8 cellular contexts compared by ENCODE assay signal in the genomic region with DNA sequence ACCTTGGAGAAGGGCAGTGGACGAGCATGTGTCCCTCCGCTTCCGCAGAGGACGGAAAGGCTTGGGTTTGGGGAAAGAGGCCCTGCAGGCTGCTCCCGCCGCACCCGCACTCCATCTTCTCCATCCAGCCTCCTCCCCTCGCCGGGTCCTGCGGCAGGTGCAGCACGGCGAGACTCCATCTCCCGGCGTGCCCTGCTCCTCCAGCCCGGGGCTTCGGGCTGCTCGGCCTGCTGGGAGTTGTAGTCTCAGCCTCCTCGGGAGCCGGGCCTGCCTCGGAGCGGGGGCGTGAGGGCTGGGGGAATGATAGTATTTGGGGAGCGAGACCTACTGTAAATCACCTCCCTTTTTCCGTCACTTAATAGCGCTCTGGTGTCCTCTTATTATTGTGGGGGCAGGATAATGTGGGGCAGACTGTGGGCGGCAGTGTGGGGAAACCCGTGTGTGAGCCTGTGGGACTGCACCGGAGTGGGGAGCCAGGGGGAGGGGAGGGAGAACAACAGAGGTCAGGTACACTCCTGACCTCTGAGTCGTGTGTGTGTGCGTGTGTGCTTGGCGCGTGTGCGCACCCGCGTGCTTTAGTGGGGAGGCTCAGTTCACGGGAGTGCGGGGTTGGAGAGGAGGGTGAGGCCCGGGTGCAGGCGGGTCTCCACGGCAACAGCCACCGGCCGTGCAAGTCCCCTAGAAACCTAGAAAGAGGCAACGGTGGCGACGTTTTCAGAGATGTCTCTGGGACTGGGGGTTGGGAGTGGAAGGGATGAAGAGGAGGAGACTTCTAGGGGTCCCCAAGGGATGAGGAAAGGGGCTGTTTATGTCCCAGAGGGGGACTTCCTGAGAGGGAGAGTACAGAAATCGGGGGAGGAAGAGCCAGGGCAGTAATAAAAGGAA. TPM values are rescaled to one million over a fixed set of nuclear protein-coding genes. Genes with fewer than 3 reads are reported as not detected.
DNase-seq lines count a peak whose midpoint lies in the region; ATAC-seq, FAIRE-seq and TF ChIP-seq lines count a peak whose summit lies in the region.

No MANE protein-coding gene starts in this region.

- no peak for TF ChIP-seq CTCF in WI38 (IDR thresholded peaks at IDR 0.05; ENCODE audit: low read depth, low read length)
- no peak for TF ChIP-seq CTCF in bronchial epithelial cell (IDR thresholded peaks at IDR 0.05; ENCODE audit: insufficient read depth, low read length, severe bottlenecking)
- peak in 4 of 11 experiments; percentile 4 to 15 (median 10) for TF ChIP-seq CTCF in spleen (IDR thresholded peaks at IDR 0.05 in 8 of 11, conservative IDR thresholded peaks at IDR 0.05 in 3 of 11)

- H3K36me3 ChIP-seq in bronchial epithelial cell (ENCODE audit: control insufficient read depth, insufficient read depth, low read length) (no peaks in the 10 kb centered on the region), spleen (no peaks in the 10 kb centered on the region)

- DNase-seq in NCI-H2029 treated with DMSO at 0.1 percent for 48 hours (lab: John Stamatoyannopoulos, UW) = peak; percentile 84
- DNase-seq in bronchial epithelial cell (ENCODE audit: low read depth) = peak; percentile 28
- peak; percentile 80 for DNase-seq in inferior parietal cortex (ENCODE audit: extremely low spot score)
- DNase-seq in spleen = peak; percentile 97
- DNase-seq in dedifferentiated amniotic fluid mesenchymal stem cell (ENCODE audit: extremely low spot score) = no peak

- WGBS in spleen, 5 donors = 1 to 2% (median 1%) methylated on average over 25 to 46 of the region's 46 CpGs

- peak overlapping the region in 5 of 8 donors; percentile 32 to 78 (median 51) for H3K27ac ChIP-seq in spleen

- intact Hi-C loops in spleen (cut with DNase I; ENCODE audit: low total_unique reads) = no loop called here

- H3K4me3 ChIP-seq in WI38 (ENCODE audit: low read depth, low read length) = peak overlapping the region; percentile 47
- H3K4me3 ChIP-seq in bronchial epithelial cell (ENCODE audit: low read depth, low read length) = peak overlapping the region; percentile 12
- peak overlapping the region; percentile 67 to 95 (median 76) for H3K4me3 ChIP-seq in spleen

- FAIRE-seq in bronchial epithelial cell (lab: Jason Lieb, UNC) = no peak

- ATAC-seq in GM18505 (IDR thresholded peaks at IDR 0.05; ENCODE audit: unreplicated experiment) (peak; percentile 77), HG02885 (IDR thresholded peaks at IDR 0.05; ENCODE audit: poor library complexity, unreplicated experiment) (peak; percentile 92)

- no peaks in the 10 kb centered on the region for H3K9me3 ChIP-seq in spleen

- TF ChIP-seq POLR2A in GM18505 (IDR thresholded peaks at IDR 0.05; ENCODE audit: borderline replicate concordance, extremely low read depth, insufficient read depth, insufficient read length) (no peak), spleen (IDR thresholded peaks at IDR 0.05) (no peak)

- H3K4me1 ChIP-seq in spleen = peaks cover 4 to 29% (median 17%) of the 10 kb centered on the region in 6 donors

- H3K27me3 ChIP-seq in bronchial epithelial cell (ENCODE audit: control insufficient read depth, insufficient read depth, low read length) (peaks cover 43% of the 10 kb centered on the region), spleen (replicated peaks in 1 of 7) (peaks cover 0 to 79% (median 33%) of the 10 kb centered on the region in 7 donors)

RNA-seq across cellular contexts. Expression of a gene that starts 4.1 kb away (rescaled TPM):
- not detected in 2 replicates for total RNA-seq in bronchial epithelial cell
- under 1 TPM in 6 of 7 donors, not detected in 1; 0.07 to 0.32 (median 0.11) TPM for total RNA-seq in spleen
- polyA plus RNA-seq in spleen = under 1 TPM; 0.05 to 0.19 (median 0.07) TPM

RNA-seq across cellular contexts. Expression of a gene that starts 18.1 kb away (rescaled TPM):
- total RNA-seq in bronchial epithelial cell (59.8 and 75.4 TPM in 2 replicates), spleen (10 to 100 TPM; 33.2 to 94.8 (median 54.0) TPM)
- polyA plus RNA-seq in spleen = 100 to 1,000 TPM; 126 to 201 (median 153) TPM

RNA-seq across cellular contexts. Expression of a gene that starts 50.7 kb away (rescaled TPM):
- not detected in 2 replicates for total RNA-seq in bronchial epithelial cell
- total RNA-seq in spleen = not detected
- polyA plus RNA-seq in spleen = not detected

Comparison
In these comparisons a context has a peak if more than half of its experiments do, and no peak if none do; other contexts are left out.
1. H3K4me3 ChIP-seq: peak in every context shown above with its lines; median percentile 76 in spleen; 47 in WI38; 12 in bronchial epithelial cell.